ENCODE assay signal across 1 cellular context in genomic region chr4:103268746-103269145, GRCh38.
TF ChIP-seq lines count a peak whose summit lies in the region.

No MANE protein-coding gene starts in this region.

TF ChIP-seq in H1, 55 proteins besides CTCF, POLR2A, EP300 and RAD21:
- TF ChIP-seq SIRT6 (IDR thresholded peaks at IDR 0.05; ENCODE audit: low read length) (no peak), FOSL1 (IDR thresholded peaks at IDR 0.05; ENCODE audit: insufficient read depth, low read depth, low read length) (no peak), CBX8 (IDR thresholded peaks at IDR 0.05; ENCODE audit: borderline replicate concordance, low read depth, low read length) (no peak), E2F6 (IDR thresholded peaks at IDR 0.05) (no peak), TAF7 (optimal IDR thresholded peaks at IDR 0.05; ENCODE audit: borderline replicate concordance, low read depth, low read length) (no peak), CHD2 (IDR thresholded peaks at IDR 0.05; ENCODE audit: low read length) (no peak), MAFK (IDR thresholded peaks at IDR 0.05; ENCODE audit: low read depth, low read length) (no peak), POU5F1 (IDR thresholded peaks at IDR 0.05; ENCODE audit: low read depth, low read length) (no peak), GTF2F1 (IDR thresholded peaks at IDR 0.05; ENCODE audit: borderline replicate concordance, low read depth, low read length) (no peak), EZH2 (IDR thresholded peaks at IDR 0.05; ENCODE audit: low read depth, low read length, severe bottlenecking) (no peak), SUZ12 (IDR thresholded peaks at IDR 0.05; ENCODE audit: low read length) (no peak), ZNF274 (IDR thresholded peaks at IDR 0.05; ENCODE audit: borderline replicate concordance, extremely low read depth, low read length) (no peak), TBP (IDR thresholded peaks at IDR 0.05; ENCODE audit: low read depth, low read length) (no peak), SRF (IDR thresholded peaks at IDR 0.05; ENCODE audit: low read depth, low read length) (no peak), TEAD4 (IDR thresholded peaks at IDR 0.05; ENCODE audit: low read depth, low read length) (no peak), KDM1A (IDR thresholded peaks at IDR 0.05; ENCODE audit: borderline replicate concordance, low read length) (no peak), BCL11A (IDR thresholded peaks at IDR 0.05; ENCODE audit: low read depth in 2 of 2, low read length in 2 of 2) (no peak)
- TF ChIP-seq, protein P1, sequence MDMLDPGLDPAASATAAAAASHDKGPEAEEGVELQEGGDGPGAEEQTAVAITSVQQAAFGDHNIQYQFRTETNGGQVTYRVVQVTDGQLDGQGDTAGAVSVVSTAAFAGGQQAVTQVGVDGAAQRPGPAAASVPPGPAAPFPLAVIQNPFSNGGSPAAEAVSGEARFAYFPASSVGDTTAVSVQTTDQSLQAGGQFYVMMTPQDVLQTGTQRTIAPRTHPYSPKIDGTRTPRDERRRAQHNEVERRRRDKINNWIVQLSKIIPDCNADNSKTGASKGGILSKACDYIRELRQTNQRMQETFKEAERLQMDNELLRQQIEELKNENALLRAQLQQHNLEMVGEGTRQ (IDR thresholded peaks at IDR 0.05; ENCODE audit: low read length) = no peak
